7 cellular contexts compared by ENCODE assay signal in the genomic region with DNA sequence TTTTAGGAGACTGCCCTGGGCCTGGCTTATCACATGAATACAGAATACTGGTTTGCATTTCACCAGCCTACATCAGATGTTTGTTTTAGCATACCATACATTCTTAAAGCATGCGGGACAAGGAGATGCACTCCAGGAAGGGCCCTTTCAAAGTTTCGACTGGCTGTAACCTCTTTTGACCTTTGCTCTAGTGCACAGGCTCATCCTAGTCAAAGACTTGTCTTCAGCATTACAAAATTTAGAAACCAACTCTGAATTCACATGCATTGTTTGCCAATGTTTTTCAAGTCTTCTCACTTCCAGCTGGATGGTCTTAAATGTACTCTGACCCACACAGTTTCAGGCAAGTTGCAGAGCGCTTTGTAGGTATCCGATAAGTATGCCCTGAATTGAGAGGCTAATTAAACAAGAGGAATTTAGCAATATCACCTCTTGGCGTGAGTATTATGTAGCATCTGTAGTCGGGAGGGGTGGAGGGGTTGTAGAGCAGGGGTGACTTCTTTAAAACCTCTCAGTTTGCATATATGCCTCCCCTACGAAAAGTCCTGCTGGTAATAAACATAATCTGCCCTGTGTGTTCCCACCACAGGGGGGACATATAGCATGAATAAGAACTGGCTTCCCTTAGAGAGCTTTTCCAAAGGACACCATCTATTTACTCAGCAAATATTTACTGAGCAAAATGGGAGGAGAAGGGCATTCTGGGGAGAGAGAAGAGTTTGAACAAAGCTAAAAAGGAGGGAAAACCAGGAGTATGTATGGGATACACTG. TPM values are rescaled to one million over a fixed set of nuclear protein-coding genes. Genes with fewer than 3 reads are reported as not detected.
DNase-seq lines count a peak whose midpoint lies in the region; ATAC-seq and TF ChIP-seq lines count a peak whose summit lies in the region.

No MANE protein-coding gene starts in this region.

- TF ChIP-seq EP300 in gastroesophageal sphincter (IDR thresholded peaks at IDR 0.05) (no peak), stomach (IDR thresholded peaks at IDR 0.05) (no peak)

- no peaks in the 10 kb centered on the region for H3K36me3 ChIP-seq in Panc1 (ENCODE audit: control insufficient read depth, insufficient read depth, low read length)
- H3K36me3 ChIP-seq in gastroesophageal sphincter, result no peaks in the 10 kb centered on the region
- no peaks in the 10 kb centered on the region for H3K36me3 ChIP-seq in stomach

- TF ChIP-seq POLR2A in gastroesophageal sphincter (IDR thresholded peaks at IDR 0.05) (no peak), stomach (IDR thresholded peaks at IDR 0.05) (no peak)

- WGBS in gastroesophageal sphincter (ENCODE audit: low coverage in 1 of 2), 2 donors, result 56 to 66% methylated on average over 5 to 7 of the region's 7 CpGs
- WGBS in stomach, 5 donors, result 23 to 46% (median 32%) methylated on average over 7 of the region's 7 CpGs

- peaks cover 47% of the 10 kb centered on the region for H3K4me1 ChIP-seq in Panc1 (ENCODE audit: control insufficient read depth, insufficient read depth, low read length)
- H3K4me1 ChIP-seq in gastroesophageal sphincter, result peaks cover 0 to 23% (median 3%) of the 10 kb centered on the region in 3 donors
- H3K4me1 ChIP-seq in stomach, result peaks cover 15 to 29% (median 22%) of the 10 kb centered on the region in 4 donors

- H3K4me3 ChIP-seq in Panc1 (ENCODE audit: low read depth in 2 of 2, low read length in 2 of 2) (peak overlapping the region in 1 of 2 experiments; percentile 19; a peak in 1 of 4 replicates), gastroesophageal sphincter (no peak overlapping the region), stomach (no peak overlapping the region)

- DNase-seq in HS-27A (ENCODE audit: low read depth) (peak; percentile 84), Panc1 (ENCODE audit: low read depth, low spot score) (peak; percentile 89), stomach (no peak), GDM1 (lab: John Stamatoyannopoulos, UW) (no peak)
- no peak for DNase-seq in stimulated activated CD4-positive, alpha-beta T cell treated with anti-CD3 and anti-CD28 coated beads, Interleukin-4, amount 100 ng/mL, for 1 hour

- H3K27me3 ChIP-seq in Panc1 (ENCODE audit: control insufficient read depth, insufficient read depth, low read length), result no peaks in the 10 kb centered on the region
- H3K27me3 ChIP-seq in gastroesophageal sphincter, result no peaks in the 10 kb centered on the region
- no peaks in the 10 kb centered on the region for H3K27me3 ChIP-seq in stomach

- H3K27ac ChIP-seq in Panc1 (ENCODE audit: low read length), result peak overlapping the region; percentile 100
- peak overlapping the region in 1 of 4 donors; percentile 18 for H3K27ac ChIP-seq in gastroesophageal sphincter
- peak overlapping the region in 4 of 5 donors; percentile 42 to 63 (median 58) for H3K27ac ChIP-seq in stomach

- intact Hi-C loops in Panc1 (cut with micrococcal nuclease; ENCODE audit: unreplicated experiment), result no loop called here
- intact Hi-C loops in stomach (cut with DNase I; ENCODE audit: low total_unique reads), result no loop called here

- POLR2A ChIA-PET in Panc1 (lab: Charles Lee), result interaction anchor here (0.6 kb wide), 1 partner anchor 24 kb away, joined by 3 read pairs; a partner anchor contains a TSS

- TF ChIP-seq CTCF in Panc1 (IDR thresholded peaks at IDR 0.05) (peak; percentile 32), gastroesophageal sphincter (IDR thresholded peaks at IDR 0.05) (no peak), stomach (IDR thresholded peaks at IDR 0.05) (no peak)

- ATAC-seq in Panc1 (peak; percentile 95), gastroesophageal sphincter (peak; percentile 57), HG02870 (IDR thresholded peaks at IDR 0.05; ENCODE audit: unreplicated experiment) (no peak)

- in situ Hi-C loops in Panc1 (cut with HindIII; ENCODE audit: low pct_unique_long_range_greater_than_20kb, low sequenced_read_pairs), result no loop called here

- CTCF ChIA-PET in Panc1 (lab: Charles Lee), result interaction anchor here (0.7 to 2.5 kb wide), 4 partner anchors 21 to 183 kb away, joined by 3 to 16 read pairs (median 6); a partner anchor contains a TSS

- H3K9me3 ChIP-seq in Panc1 (ENCODE audit: control insufficient read depth, insufficient read depth, low read depth, low read length) (no peaks in the 10 kb centered on the region), gastroesophageal sphincter (no peaks in the 10 kb centered on the region), stomach (no peaks in the 10 kb centered on the region)

- BruUV-seq in Panc1 (replicated peaks; lab: Mats Ljungman, UMichigan), result no TSS peak

RNA-seq across cellular contexts. Expression of a gene that starts 24.4 kb away (rescaled TPM):
- total RNA-seq in Panc1 (2021; ENCODE audit: unreplicated experiment) (174 TPM), gastroesophageal sphincter (100 to 1,000 TPM in 1 of 4 donors, 10 to 100 TPM in 3; 82.6 to 102 (median 92.4) TPM), stomach (10 to 100 TPM; 31.0 to 76.3 (median 73.4) TPM)
- 148 TPM for polyA plus RNA-seq in Panc1 (2012; ENCODE audit: insufficient read length)
- 10 to 100 TPM; 33.9 to 58.4 (median 40.8) TPM for polyA plus RNA-seq in stomach

RNA-seq across cellular contexts. Expression of a gene that starts 49.5 kb away (rescaled TPM):
- total RNA-seq in Panc1 (2021; ENCODE audit: unreplicated experiment), result 217 TPM
- 109 TPM for polyA plus RNA-seq in Panc1 (2012; ENCODE audit: insufficient read length)
- total RNA-seq in gastroesophageal sphincter, result 10 to 100 TPM; 29.6 to 50.8 (median 45.9) TPM
- 10 to 100 TPM in 4 of 5 donors, 1 to 10 TPM in 1; 9.4 to 82.3 (median 47.1) TPM for total RNA-seq in stomach
- polyA plus RNA-seq in stomach, result 1 to 10 TPM; 6.6 to 9.8 (median 9.1) TPM

Comparison
In these comparisons a context has a peak if more than half of its experiments do, and no peak if none do; other contexts are left out.
1. DNase-seq: peak in HS-27A (single experiment) and Panc1 (single experiment); none in stomach (single experiment), GDM1 (single experiment) and stimulated activated CD4-positive, alpha-beta T cell treated with anti-CD3 and anti-CD28 coated beads, Interleukin-4, amount 100 ng/mL, for 1 hour (single experiment).